1 cellular context compared by ENCODE assay signal in genomic region chr4:3335385-3335784, GRCh38.
TF ChIP-seq lines count a peak whose summit lies in the region.

No MANE protein-coding gene starts in this region.

TF ChIP-seq in H1, 55 proteins besides CTCF, POLR2A, EP300 and RAD21 (continued from another document):
- no peak for TF ChIP-seq MAX (IDR thresholded peaks at IDR 0.05)
- TF ChIP-seq POLR2AphosphoS5 (IDR thresholded peaks at IDR 0.05; ENCODE audit: low read depth, low read length), result no peak
TF ChIP-seq in H1: peak in this region for 0.
